ENCODE assay signal across 33 cellular contexts in genomic region chr7:12967322-12967721, GRCh38.
"Had no signal": no experiment of that assay in that cellular context is flagged by ENCODE, and none has a peak within 500 bp of the region (broad histone marks: within the 10 kb centered on the region; RNA-seq: fewer than 3 reads in every experiment).

No MANE protein-coding gene starts in this region.

- H3K27ac ChIP-seq: adrenal gland, body of pancreas, brain microvascular endothelial cell, VCaP had no signal

- H3K36me3 ChIP-seq: adrenal gland, brain microvascular endothelial cell, breast epithelium had no signal

- H3K4me3 ChIP-seq: adrenal gland, body of pancreas, breast epithelium had no signal

- H3K27me3 ChIP-seq: adrenal gland, body of pancreas, brain microvascular endothelial cell, breast epithelium had no signal

- DNase-seq: activated B cell treated with CpG ODN at 0.5 μM for 24 hours; activated CD4-positive, alpha-beta memory T cell treated with anti-CD3 and anti-CD28 coated beads for 36 hours; activated CD4-positive, alpha-beta T cell treated with anti-CD3 and anti-CD28 coated beads for 4 hours; activated CD4-positive, alpha-beta T cell treated with anti-CD3 and anti-CD28 coated beads, Interleukin-2, amount 10 ng/mL, durations not matched to agents 24 days and 14 days; activated CD4-positive, alpha-beta T cell treated with anti-CD3 and anti-CD28 coated beads, Interleukin-2, amount 50 U/mL, for 1 hour; activated CD4-positive, alpha-beta T cell treated with anti-CD3 and anti-CD28 coated beads, Interleukin-2, amount 50 U/mL, for 4 hours; activated CD4-positive, CD25-positive, alpha-beta regulatory T cell treated with anti-CD3 and anti-CD28 coated beads, Interleukin-2, amount 50 U/mL, for 72 hours; activated CD8-positive, alpha-beta memory T cell treated with anti-CD3 and anti-CD28 coated beads, Interleukin-2, amount 50 U/mL, for 4 hours; activated CD8-positive, alpha-beta T cell treated with anti-CD3 and anti-CD28 coated beads for 36 hours; activated effector memory CD4-positive, alpha-beta T cell treated with anti-CD3 and anti-CD28 coated beads, Interleukin-2, amount 50 U/mL, for 16 hours; activated gamma-delta T cell treated with Interleukin-2 at 50 U/mL for 16 hours; activated naive CD4-positive, alpha-beta T cell; activated naive CD4-positive, alpha-beta T cell treated with anti-CD3 and anti-CD28 coated beads for 36 hours; activated naive CD4-positive, alpha-beta T cell treated with anti-CD3 and anti-CD28 coated beads, Interleukin-2, amount 50 U/mL, for 16 hours; activated naive CD8-positive, alpha-beta T cell treated with anti-CD3 and anti-CD28 coated beads for 36 hours; activated T-cell treated with anti-CD3 and anti-CD28 coated beads for 4 hours; activated T-cell treated with anti-CD3 and anti-CD28 coated beads, Interleukin-2, amount 50 U/mL, for 1 hour; activated T-cell treated with anti-CD3 and anti-CD28 coated beads, Interleukin-2, amount 50 U/mL, for 4 hours; activated T-cell treated with anti-CD3 and anti-CD28 coated beads, Interleukin-2, amount 50 U/mL, for 72 hours; adrenal gland; amniotic stem cell; aorta; body of pancreas; brain microvascular endothelial cell; central memory CD4-positive, alpha-beta T cell; T-helper 2 cell; T-helper 9 cell had no signal

- H3K9me3 ChIP-seq: adrenal gland, body of pancreas, breast epithelium had no signal

- ATAC-seq: activated CD8-positive, alpha-beta T cell treated with anti-CD3 and anti-CD28 coated beads for 36 hours; activated naive CD4-positive, alpha-beta T cell treated with anti-CD3 and anti-CD28 coated beads, Interleukin-2, amount 50 U/mL, for 72 hours; activated T-cell treated with anti-CD3 and anti-CD28 coated beads, Interleukin-2, amount 50 U/mL, for 4 hours; activated T-cell treated with anti-CD3 and anti-CD28 coated beads, Interleukin-2, amount 50 U/mL, for 72 hours; activated T-helper 17 cell treated with anti-CD3 and anti-CD28 coated beads, Interleukin-2, amount 50 U/mL, for 72 hours; body of pancreas had no signal

- FAIRE-seq: astrocyte, TTC549 had no signal

- H3K4me1 ChIP-seq: adrenal gland, breast epithelium had no signal
